In genomic region chr22:36470162-36470993, GRCh38 we compare ENCODE assay signal across 8 cellular contexts. TPM values are rescaled to one million over a fixed set of nuclear protein-coding genes. Genes with fewer than 3 reads are reported as not detected.
DNase-seq lines count a peak whose midpoint lies in the region; ATAC-seq and TF ChIP-seq lines count a peak whose summit lies in the region.

No MANE protein-coding gene starts in this region.

- peak overlapping the region in 10 of 11 experiments; percentile 7 to 87 (median 78); a peak in 19 of 22 replicates for H3K9ac ChIP-seq in BLaER1 treated with 17β-estradiol and CSF1 and Interleukin-3, amounts not matched to agents 10 nM and 100 nM
- no peak overlapping the region for H3K9ac ChIP-seq in endodermal cell (ENCODE audit: extremely low read depth, low read length, poor library complexity, severe bottlenecking)

- POLR2A ChIA-PET in HEK293T (lab: Yijun Ruan, JAX), result interaction anchor here (1.0 to 2.1 kb wide), 6 partner anchors 11 to 168 kb away, joined by 3 to 7 read pairs (median 4); partner anchors contain the start of genes MYH9 and TXN2

- H4K20me1 ChIP-seq in BLaER1 treated with 17β-estradiol and CSF1 and Interleukin-3, amounts not matched to agents 10 nM and 100 nM, result peaks cover 0 to 11% (median 0%) of the 10 kb centered on the region in 11 experiments; a peak in 4 of 22 replicates

- peak overlapping the region in 5 of 10 experiments; percentile 8 to 42 (median 32); a peak in 5 of 20 replicates for H3K4me3 ChIP-seq in BLaER1 treated with 17β-estradiol and CSF1 and Interleukin-3, amounts not matched to agents 10 nM and 100 nM
- H3K4me3 ChIP-seq in endodermal cell (ENCODE audit: low read length), result no peak overlapping the region

- CTCF ChIA-PET in HEK293T (lab: Yijun Ruan, JAX), result interaction anchor here (0.7 to 1.9 kb wide), 10 partner anchors 10 to 177 kb away, joined by 3 to 36 read pairs (median 4); no protein-coding TSS in a partner anchor
- CTCF ChIA-PET in activated CD8-positive, alpha-beta memory T cell treated with anti-CD3 and anti-CD28 coated beads, Interleukin-2, amount 10 ng/mL, durations not matched to agents 7 days and 5 days (lab: Charles Lee), result interaction anchor here (0.6 to 6.9 kb wide), 62 partner anchors 8 to 310 kb away, joined by 3 to 74 read pairs (median 4); partner anchors contain the start of genes APOL2, APOL3, FOXRED2 and MYH9

- no peaks in the 10 kb centered on the region for H3K27me3 ChIP-seq in BLaER1 treated with 17β-estradiol and CSF1 and Interleukin-3, amounts not matched to agents 10 nM and 100 nM
- no peaks in the 10 kb centered on the region for H3K27me3 ChIP-seq in endodermal cell (ENCODE audit: control insufficient read depth, insufficient read depth, low read length, poor library complexity, severe bottlenecking)

- peak overlapping the region; percentile 77 to 98 (median 91) for H3K4me2 ChIP-seq in BLaER1 treated with 17β-estradiol and CSF1 and Interleukin-3, amounts not matched to agents 10 nM and 100 nM

- H3K9me3 ChIP-seq in BLaER1 treated with 17β-estradiol and CSF1 and Interleukin-3, amounts not matched to agents 10 nM and 100 nM (replicated peaks in 1 of 11), result no peaks in the 10 kb centered on the region
- H3K9me3 ChIP-seq in endodermal cell (ENCODE audit: control insufficient read depth, low read length), result no peaks in the 10 kb centered on the region

- 63 to 67% methylated on average over 6 to 14 of the region's 14 CpGs for WGBS in endodermal cell (ENCODE audit: insufficient coverage in 1 of 2, insufficient read length in 1 of 2), 2 experiments

- peaks cover 24 to 51% (median 42%) of the 10 kb centered on the region in 11 experiments for H3K36me3 ChIP-seq in BLaER1 treated with 17β-estradiol and CSF1 and Interleukin-3, amounts not matched to agents 10 nM and 100 nM
- H3K36me3 ChIP-seq in endodermal cell (ENCODE audit: control insufficient read depth, insufficient read depth, low read length), result peaks cover 23% of the 10 kb centered on the region

- DNase-seq in HEK293T (ENCODE audit: extremely low spot score) (peak; percentile 92), NOMO-1 treated with DMSO at 0.1 percent for 48 hours (lab: John Stamatoyannopoulos, UW; ENCODE audit: unreplicated experiment) (peak; percentile 83), endodermal cell (peak; percentile 94), midbrain (lab: John Stamatoyannopoulos, UW) (peak; percentile 80)
- DNase-seq in activated CD8-positive, alpha-beta memory T cell treated with anti-CD3 and anti-CD28 coated beads, Interleukin-2, amount 10 ng/mL, durations not matched to agents 7 days and 5 days, result peak; percentile 91
- peak; percentile 41 for DNase-seq in stimulated activated CD8-positive, alpha-beta memory T cell treated with anti-CD3 and anti-CD28 coated beads, Interleukin-15, amount 100 ng/mL, for 24 hours (ENCODE audit: low read depth)

- H3K4me3 Mint-ChIP-seq in activated CD8-positive, alpha-beta memory T cell treated with anti-CD3 and anti-CD28 coated beads, Interleukin-2, amount 10 ng/mL, durations not matched to agents 7 days and 5 days, result no peak overlapping the region
- no peak overlapping the region for H3K4me3 Mint-ChIP-seq in endodermal cell

- H3K4me1 ChIP-seq in BLaER1 treated with 17β-estradiol and CSF1 and Interleukin-3, amounts not matched to agents 10 nM and 100 nM, result peaks cover 85 to 100% (median 95%) of the 10 kb centered on the region in 10 experiments
- no peaks in the 10 kb centered on the region for H3K4me1 ChIP-seq in endodermal cell (ENCODE audit: control insufficient read depth, insufficient read depth, low read length)

- H3K27me3 Mint-ChIP-seq in activated CD8-positive, alpha-beta memory T cell treated with anti-CD3 and anti-CD28 coated beads, Interleukin-2, amount 10 ng/mL, durations not matched to agents 7 days and 5 days, result no peaks in the 10 kb centered on the region
- H3K27me3 Mint-ChIP-seq in endodermal cell (ENCODE audit: insufficient read depth), result no peaks in the 10 kb centered on the region

- peaks cover 35% of the 10 kb centered on the region for H3K4me1 Mint-ChIP-seq in activated CD8-positive, alpha-beta memory T cell treated with anti-CD3 and anti-CD28 coated beads, Interleukin-2, amount 10 ng/mL, durations not matched to agents 7 days and 5 days
- H3K4me1 Mint-ChIP-seq in endodermal cell, result peaks cover 4% of the 10 kb centered on the region

- ATAC-seq in activated CD8-positive, alpha-beta memory T cell treated with anti-CD3 and anti-CD28 coated beads, Interleukin-2, amount 10 ng/mL, durations not matched to agents 7 days and 5 days, result peak; percentile 95
- no peak for ATAC-seq in GM19035 (IDR thresholded peaks at IDR 0.05; ENCODE audit: unreplicated experiment)

- peaks cover 18% of the 10 kb centered on the region for H3K36me3 Mint-ChIP-seq in activated CD8-positive, alpha-beta memory T cell treated with anti-CD3 and anti-CD28 coated beads, Interleukin-2, amount 10 ng/mL, durations not matched to agents 7 days and 5 days
- peaks cover 14% of the 10 kb centered on the region for H3K36me3 Mint-ChIP-seq in endodermal cell (ENCODE audit: low read depth)

- peak overlapping the region; percentile 76 for H3K27ac Mint-ChIP-seq in activated CD8-positive, alpha-beta memory T cell treated with anti-CD3 and anti-CD28 coated beads, Interleukin-2, amount 10 ng/mL, durations not matched to agents 7 days and 5 days
- H3K27ac Mint-ChIP-seq in endodermal cell, result peak overlapping the region; percentile 83

- peak overlapping the region in 9 of 11 experiments; percentile 80 to 98 (median 92); a peak in 18 of 22 replicates for H3K27ac ChIP-seq in BLaER1 treated with 17β-estradiol and CSF1 and Interleukin-3, amounts not matched to agents 10 nM and 100 nM
- H3K27ac ChIP-seq in endodermal cell (ENCODE audit: low read depth, low read length), result no peak overlapping the region

- TF ChIP-seq CTCF in endodermal cell (conservative IDR thresholded peaks at IDR 0.05), result peak; percentile 96

- H3K9me3 Mint-ChIP-seq in activated CD8-positive, alpha-beta memory T cell treated with anti-CD3 and anti-CD28 coated beads, Interleukin-2, amount 10 ng/mL, durations not matched to agents 7 days and 5 days (ENCODE audit: low read depth), result no peaks in the 10 kb centered on the region
- no peaks in the 10 kb centered on the region for H3K9me3 Mint-ChIP-seq in endodermal cell

TF ChIP-seq in HEK293T, 16 proteins besides CTCF, POLR2A, EP300 and RAD21:
- TF ChIP-seq CTBP1 (IDR thresholded peaks at IDR 0.05; ENCODE audit: borderline replicate concordance), result no peak
- no peak for TF ChIP-seq SP1 (IDR thresholded peaks at IDR 0.05)
- peak; percentile 91; the same call in 1 of the 2 replicates for TF ChIP-seq HDGF (IDR thresholded peaks at IDR 0.05; ENCODE audit: borderline replicate concordance)
- TF ChIP-seq PKNOX1 (IDR thresholded peaks at IDR 0.05), result no peak
- TF ChIP-seq BHLHE40 (IDR thresholded peaks at IDR 0.05; ENCODE audit: borderline replicate concordance), result no peak
- TF ChIP-seq ARNT (IDR thresholded peaks at IDR 0.05), result no peak

RNA-seq across cellular contexts. Expression of gene TXN2, which starts 11.1 kb away (rescaled TPM):
- total RNA-seq in activated CD8-positive, alpha-beta memory T cell treated with anti-CD3 and anti-CD28 coated beads, Interleukin-2, amount 10 ng/mL, durations not matched to agents 7 days and 5 days, result 10 to 100 TPM; 78.7 to 82.6 TPM
- 10 to 100 TPM; 52.9 to 53.9 TPM for total RNA-seq in endodermal cell
- polyA plus RNA-seq in endodermal cell (2013, experiment 1 of 2), result 69.6 TPM
- 65.8 TPM for polyA plus RNA-seq in endodermal cell (2013, experiment 2 of 2)

RNA-seq across cellular contexts. Expression of gene FOXRED2, which starts 36.5 kb away (rescaled TPM):
- total RNA-seq in activated CD8-positive, alpha-beta memory T cell treated with anti-CD3 and anti-CD28 coated beads, Interleukin-2, amount 10 ng/mL, durations not matched to agents 7 days and 5 days, result 10 to 100 TPM; 11.9 to 12.1 TPM
- 10 to 100 TPM; 28.3 to 33.3 TPM for total RNA-seq in endodermal cell
- polyA plus RNA-seq in endodermal cell (2013, experiment 1 of 2), result 18.0 TPM
- 17.1 TPM for polyA plus RNA-seq in endodermal cell (2013, experiment 2 of 2)

RNA-seq across cellular contexts. Expression of gene EIF3D, which starts 58.6 kb away (rescaled TPM):
- total RNA-seq in activated CD8-positive, alpha-beta memory T cell treated with anti-CD3 and anti-CD28 coated beads, Interleukin-2, amount 10 ng/mL, durations not matched to agents 7 days and 5 days, result 100 to 1,000 TPM; 205 to 232 TPM
- total RNA-seq in endodermal cell, result 100 to 1,000 TPM; 157 to 196 TPM
- 158 TPM for polyA plus RNA-seq in endodermal cell (2013, experiment 1 of 2)
- polyA plus RNA-seq in endodermal cell (2013, experiment 2 of 2), result 164 TPM

Comparison
In these comparisons a context has a peak if more than half of its experiments do, and no peak if none do; other contexts are left out.
1. DNase-seq: peak in every context shown above with its lines; median percentile 94 in endodermal cell; 92 in HEK293T; 91 in activated CD8-positive, alpha-beta memory T cell treated with anti-CD3 and anti-CD28 coated beads, Interleukin-2, amount 10 ng/mL, durations not matched to agents 7 days and 5 days; 83 in NOMO-1 treated with DMSO at 0.1 percent for 48 hours; 80 in midbrain; 41 in stimulated activated CD8-positive, alpha-beta memory T cell treated with anti-CD3 and anti-CD28 coated beads, Interleukin-15, amount 100 ng/mL, for 24 hours.